Comparison of ENCODE assay signal across 8 cellular contexts in genomic region chr17:50346313-50347086, GRCh38. TPM values are rescaled to one million over a fixed set of nuclear protein-coding genes. Genes with fewer than 3 reads are reported as not detected.
DNase-seq lines count a peak whose midpoint lies in the region; ATAC-seq, FAIRE-seq and TF ChIP-seq lines count a peak whose summit lies in the region.

No MANE protein-coding gene starts in this region.

- H3K23ac ChIP-seq in H1 (ENCODE audit: insufficient read length) = no peak overlapping the region

- peaks cover 2 to 19% of the 10 kb centered on the region in 2 experiments for H4K20me1 ChIP-seq in H1 (replicated peaks in 1 of 2; ENCODE audit: control insufficient read depth in 1 of 2, insufficient read depth in 2 of 2, low read length in 2 of 2)

- no peak overlapping the region; the same call in 1 of the 2 replicates for H2AK5ac ChIP-seq in H1 (ENCODE audit: low read depth, low read length)

- H2BK5ac ChIP-seq in H1 (ENCODE audit: low read depth, low read length) = peak overlapping the region; percentile 90; the same call in 1 of the 2 replicates

- peak overlapping the region; percentile 91 to 95 for H3K4me2 ChIP-seq in H1 (ENCODE audit: insufficient read depth in 1 of 2, low read depth in 2 of 2, low read length in 2 of 2)

- peak overlapping the region; percentile 79 for H3K56ac ChIP-seq in H1 (replicated peaks; ENCODE audit: insufficient read length, low read depth, low read length)

- peak overlapping the region; percentile 44 for H3K18ac ChIP-seq in H1 (ENCODE audit: extremely low read depth, low read length)

- 2% methylated on average over 23 of the region's 55 CpGs; no CpG with 5 or more reads in 1 of the 2 experiments for WGBS in H1 (ENCODE audit: extremely low coverage in 1 of 2, insufficient coverage in 1 of 2, insufficient read length in 1 of 2, insufficient replicate concordance in 2 of 2, low coverage in 1 of 2, low lambda C conversion rate in 2 of 2, missing lambda C conversion rate in 1 of 2), 2 experiments

- H3K79me1 ChIP-seq in H1 (ENCODE audit: low read depth, low read length) = peaks cover 14% of the 10 kb centered on the region

- H3K27ac Mint-ChIP-seq in CD8-positive, alpha-beta memory T cell = peak overlapping the region; percentile 62 to 95 (median 84)

- H3K27me3 ChIP-seq in CD8-positive, alpha-beta memory T cell (ENCODE audit: insufficient read depth, low read length, poor library complexity, severe bottlenecking) = no peaks in the 10 kb centered on the region
- peaks cover 0 to 9% (median 5%) of the 10 kb centered on the region in 4 experiments; a peak in 4 of 7 replicates for H3K27me3 ChIP-seq in H1 (replicated peaks in 1 of 4; ENCODE audit: control insufficient read depth in 3 of 4, extremely low read depth in 1 of 4, insufficient read depth in 3 of 4, low read length in 3 of 4)
- no peaks in the 10 kb centered on the region for H3K27me3 ChIP-seq in muscle layer of colon (ENCODE audit: control insufficient read depth in 1 of 2, insufficient read depth in 2 of 2, low read length in 2 of 2)

- H3K36me3 ChIP-seq in CD8-positive, alpha-beta memory T cell (ENCODE audit: insufficient read depth, low read length) = no peaks in the 10 kb centered on the region
- H3K36me3 ChIP-seq in H1 (ENCODE audit: control insufficient read depth in 2 of 4, insufficient read depth in 4 of 4, low read length in 3 of 4) (no peaks in the 10 kb centered on the region), muscle layer of colon (ENCODE audit: insufficient read depth, low read length) (no peaks in the 10 kb centered on the region)

- no peak overlapping the region for H2BK120ac ChIP-seq in H1 (replicated peaks; ENCODE audit: low read depth, low read length)

- no peak for TF ChIP-seq CTCF in H1 (IDR thresholded peaks at IDR 0.05; ENCODE audit: control extremely low read depth in 1 of 3, insufficient read depth in 1 of 3, low read depth in 1 of 3, low read length in 3 of 3)

- peaks cover 22 to 45% (median 34%) of the 10 kb centered on the region in 3 donors for H3K4me1 Mint-ChIP-seq in CD8-positive, alpha-beta memory T cell

- no peak; a peak in 1 of 3 replicates for TF ChIP-seq POLR2A in H1 (IDR thresholded peaks at IDR 0.05; ENCODE audit: control extremely low read depth in 1 of 2, low read depth in 2 of 2, low read length in 2 of 2)

- H4K8ac ChIP-seq in H1 (ENCODE audit: extremely low read depth, insufficient read depth, low read length) = peak overlapping the region; percentile 90

- no peak overlapping the region for H3K14ac ChIP-seq in H1 (ENCODE audit: insufficient read length)

- peaks cover 0 to 25% of the 10 kb centered on the region in 2 experiments; a peak in 2 of 4 replicates for H3K79me2 ChIP-seq in H1 (ENCODE audit: control insufficient read depth in 1 of 2, insufficient read depth in 2 of 2, low read length in 2 of 2)

- peaks cover 17% of the 10 kb centered on the region for H3K23me2 ChIP-seq in H1 (ENCODE audit: low read depth, low read length)

- FAIRE-seq in H1 (lab: Jason Lieb, UNC) = no peak

- CTCF ChIA-PET in CD8-positive, alpha-beta memory T cell (lab: Charles Lee) = interaction anchor here (1.1 to 2.7 kb wide), 3 partner anchors 15 to 206 kb away, joined by 3 to 18 read pairs (median 12); partner anchors contain the start of gene LRRC59
- CTCF ChIA-PET in H1 (lab: Charles Lee; ENCODE audit: partially characterized antibody) = interaction anchor here (0.5 to 4.0 kb wide), 8 partner anchors 13 to 252 kb away, joined by 3 to 58 read pairs (median 4); partner anchors contain the start of gene LRRC59

- peaks cover 0 to 6% (median 0%) of the 10 kb centered on the region in 3 donors for H3K36me3 Mint-ChIP-seq in CD8-positive, alpha-beta memory T cell

- H2AFZ ChIP-seq in H1 (ENCODE audit: low read length) = no peak overlapping the region

- peak overlapping the region; percentile 66 to 83 (median 70) for H3K9ac ChIP-seq in H1 (replicated peaks in 1 of 4; ENCODE audit: extremely low read depth in 1 of 4, low read depth in 3 of 4, low read length in 3 of 4)
- peak overlapping the region; percentile 67 for H3K9ac ChIP-seq in muscle layer of colon (ENCODE audit: low read length)

- H3K4me1 ChIP-seq in CD8-positive, alpha-beta memory T cell (ENCODE audit: insufficient read depth, low read length) = peaks cover 22% of the 10 kb centered on the region
- H3K4me1 ChIP-seq in H1 (replicated peaks in 1 of 4; ENCODE audit: control insufficient read depth in 3 of 4, insufficient read depth in 4 of 4, low read length in 3 of 4) (peaks cover 4 to 17% (median 11%) of the 10 kb centered on the region in 4 experiments), muscle layer of colon (ENCODE audit: insufficient read depth, low read length) (peaks cover 21% of the 10 kb centered on the region)

- H3K4me3 ChIP-seq in CD8-positive, alpha-beta memory T cell (ENCODE audit: low read length) = peak overlapping the region; percentile 82
- peak overlapping the region; percentile 81 to 93 (median 88) for H3K4me3 ChIP-seq in H1 (ENCODE audit: extremely low read depth in 1 of 4, insufficient read depth in 2 of 4, low read depth in 3 of 4, low read length in 4 of 4)
- H3K4me3 ChIP-seq in muscle layer of colon (ENCODE audit: low read depth in 1 of 2, low read length in 2 of 2) = peak overlapping the region; percentile 79 to 88

- H3K27me3 Mint-ChIP-seq in CD8-positive, alpha-beta memory T cell = peaks cover 0 to 3% of the 10 kb centered on the region in 2 donors

- H2BK15ac ChIP-seq in H1 (ENCODE audit: low read length) = peak overlapping the region; percentile 46; the same call in 1 of the 2 replicates

- peak overlapping the region; percentile 69 for H3K27ac ChIP-seq in CD8-positive, alpha-beta memory T cell (ENCODE audit: low read depth, low read length)
- H3K27ac ChIP-seq in H1 (ENCODE audit: low read depth, low read length) (peak overlapping the region; percentile 80; the same call in 1 of the 2 replicates), muscle layer of colon (ENCODE audit: low read depth, low read length) (peak overlapping the region; percentile 67)

- TF ChIP-seq EP300 in H1 (IDR thresholded peaks at IDR 0.05; ENCODE audit: borderline replicate concordance in 1 of 2, low read depth in 2 of 2, low read length in 2 of 2) = no peak

- no peaks in the 10 kb centered on the region for H3K9me3 Mint-ChIP-seq in CD8-positive, alpha-beta memory T cell

- no peak overlapping the region for H2BK12ac ChIP-seq in H1 (ENCODE audit: low read depth, low read length)

- POLR2A ChIA-PET in CD8-positive, alpha-beta memory T cell (lab: Charles Lee) = interaction anchor here (0.6 to 2.5 kb wide), 5 partner anchors 15 to 622 kb away, joined by 3 to 12 read pairs (median 6); partner anchors contain the start of gene LRRC59
- POLR2A ChIA-PET in H1 (lab: Charles Lee; ENCODE audit: partially characterized antibody) = interaction anchor here (0.6 to 12.4 kb wide), 12 partner anchors 9 to 1419 kb away, joined by 3 to 135 read pairs (median 3); partner anchors contain the start of gene LRRC59

- peak overlapping the region; percentile 65 for H4K91ac ChIP-seq in H1 (replicated peaks; ENCODE audit: insufficient read length, low read length)

- DNase-seq in CD8-positive, alpha-beta memory T cell = peak in 2 of 5 donors; percentile 12 to 36
- DNase-seq in activated CD4-positive, alpha-beta T cell treated with anti-CD3 and anti-CD28 coated beads for 1 hour = peak; percentile 22
- peak in 1 of 2 experiments; percentile 83 for DNase-seq in H1 (ENCODE audit: low read depth in 1 of 2, low spot score in 2 of 2)
- DNase-seq in stimulated activated naive CD8-positive, alpha-beta T cell treated with anti-CD3 and anti-CD28 coated beads, Interleukin-15, Interleukin-2, amounts not matched to agents 100 U/mL and 50 U/mL, for 24 hours = peak; percentile 63
- DNase-seq in NCI-H446 treated with DMSO at 0.1 percent for 48 hours (lab: John Stamatoyannopoulos, UW) = no peak

- ATAC-seq in GM19438 (IDR thresholded peaks at IDR 0.05; ENCODE audit: low read depth, unreplicated experiment) (peak; percentile 52), HG03469 (IDR thresholded peaks at IDR 0.05; ENCODE audit: unreplicated experiment) (peak; percentile 15)
- peak; percentile 45 for ATAC-seq in stimulated activated naive CD8-positive, alpha-beta T cell treated with anti-CD3 and anti-CD28 coated beads, Interleukin-15, Interleukin-2, amounts not matched to agents 100 U/mL and 50 U/mL, for 24 hours

- peak overlapping the region; percentile 65 for H3K4ac ChIP-seq in H1 (replicated peaks; ENCODE audit: insufficient read length, low read depth, low read length)

- TF ChIP-seq RAD21 in H1 (IDR thresholded peaks at IDR 0.05 in 1 of 2, conservative IDR thresholded peaks at IDR 0.05 in 1 of 2; ENCODE audit: low read depth in 2 of 2, low read length in 2 of 2) = no peak

- H4K5ac ChIP-seq in H1 (ENCODE audit: insufficient read length, low read depth, low read length) = peak overlapping the region; percentile 92

- peak overlapping the region; percentile 84 to 97 (median 89) for H3K4me3 Mint-ChIP-seq in CD8-positive, alpha-beta memory T cell

- no peak overlapping the region for H2BK20ac ChIP-seq in H1 (ENCODE audit: low read length)

- no peaks in the 10 kb centered on the region for H3K9me3 ChIP-seq in CD8-positive, alpha-beta memory T cell (ENCODE audit: low read length)
- H3K9me3 ChIP-seq in H1 (ENCODE audit: insufficient read depth in 2 of 2, low read depth in 1 of 2, low read length in 1 of 2) = no peaks in the 10 kb centered on the region
- H3K9me3 ChIP-seq in muscle layer of colon (ENCODE audit: low read length) = no peaks in the 10 kb centered on the region

RNA-seq across cellular contexts. Expression of gene XYLT2, which starts 0.6 kb away (rescaled TPM):
- 10 to 100 TPM; 31.8 to 32.6 TPM for total RNA-seq in CD8-positive, alpha-beta memory T cell
- polyA plus RNA-seq in CD8-positive, alpha-beta memory T cell = 17.8 TPM
- total RNA-seq in H1 (2021; fragmentation: NEBNext Ultra II Directional; extraction: Animal tissue kit (Norgen Biotek cat#: 25700)) = 28.0 and 28.9 TPM in 2 replicates
- 29.9 and 38.2 TPM in 2 replicates for polyA plus RNA-seq in H1 (2011; rRNA removed)
- 26.8 TPM for polyA plus RNA-seq in H1 (2011; cell fraction: cytosol; rRNA removed)
- polyA plus RNA-seq in H1 (2011; cell fraction: nucleus; rRNA removed) = 55.3 TPM
- polyA plus RNA-seq in H1 (2012, experiment 1 of 2) = 17.0 to 31.4 TPM (median 27.3 TPM) in 4 replicates
- polyA plus RNA-seq in H1 (2012, experiment 2 of 2) = 16.5 TPM
- polyA plus RNA-seq in H1 (2013, experiment 1 of 2) = 29.7 TPM
- polyA plus RNA-seq in H1 (2013, experiment 2 of 2) = 29.8 TPM
- polyA minus RNA-seq in H1 (2011; rRNA and poly(A)+ RNA removed) = 28.9 and 33.8 TPM in 2 replicates
- 39.8 TPM for polyA minus RNA-seq in H1 (2011; cell fraction: cytosol; rRNA and poly(A)+ RNA removed)
- polyA minus RNA-seq in H1 (2011; cell fraction: nucleus; rRNA and poly(A)+ RNA removed) = 35.9 TPM

RNA-seq across cellular contexts. Expression of gene MRPL27, which starts 26.5 kb away (rescaled TPM):
- 10 to 100 TPM; 87.2 to 88.8 TPM for total RNA-seq in CD8-positive, alpha-beta memory T cell
- 49.2 TPM for polyA plus RNA-seq in CD8-positive, alpha-beta memory T cell
- total RNA-seq in H1 (2021; fragmentation: NEBNext Ultra II Directional; extraction: Animal tissue kit (Norgen Biotek cat#: 25700)) = 75.6 and 82.6 TPM in 2 replicates
- 109 and 135 TPM in 2 replicates for polyA plus RNA-seq in H1 (2011; rRNA removed)
- 155 TPM for polyA plus RNA-seq in H1 (2011; cell fraction: cytosol; rRNA removed)
- polyA plus RNA-seq in H1 (2011; cell fraction: nucleus; rRNA removed) = 67.9 TPM
- 130 to 159 TPM (median 138 TPM) in 4 replicates for polyA plus RNA-seq in H1 (2012, experiment 1 of 2)
- polyA plus RNA-seq in H1 (2012, experiment 2 of 2) = 95.2 TPM
- 54.9 TPM for polyA plus RNA-seq in H1 (2013, experiment 1 of 2)
- polyA plus RNA-seq in H1 (2013, experiment 2 of 2) = 60.3 TPM
- 55.9 and 75.0 TPM in 2 replicates for polyA minus RNA-seq in H1 (2011; rRNA and poly(A)+ RNA removed)
- 33.5 TPM for polyA minus RNA-seq in H1 (2011; cell fraction: cytosol; rRNA and poly(A)+ RNA removed)
- 41.1 TPM for polyA minus RNA-seq in H1 (2011; cell fraction: nucleus; rRNA and poly(A)+ RNA removed)

RNA-seq across cellular contexts. Expression of gene EME1, which starts 26.5 kb away (rescaled TPM):
- total RNA-seq in CD8-positive, alpha-beta memory T cell = 10 to 100 TPM; 23.6 to 24.8 TPM
- polyA plus RNA-seq in CD8-positive, alpha-beta memory T cell = 0.43 TPM
- total RNA-seq in H1 (2021; fragmentation: NEBNext Ultra II Directional; extraction: Animal tissue kit (Norgen Biotek cat#: 25700)) = 13.3 and 13.9 TPM in 2 replicates
- polyA plus RNA-seq in H1 (2011; rRNA removed) = 13.9 and 16.3 TPM in 2 replicates
- 23.2 TPM for polyA plus RNA-seq in H1 (2011; cell fraction: cytosol; rRNA removed)
- polyA plus RNA-seq in H1 (2011; cell fraction: nucleus; rRNA removed) = 62.4 TPM
- 19.3 to 29.0 TPM (median 22.2 TPM) in 4 replicates for polyA plus RNA-seq in H1 (2012, experiment 1 of 2)
- polyA plus RNA-seq in H1 (2012, experiment 2 of 2) = 4.9 TPM
- polyA plus RNA-seq in H1 (2013, experiment 1 of 2) = 14.5 TPM
- polyA plus RNA-seq in H1 (2013, experiment 2 of 2) = 12.3 TPM
- polyA minus RNA-seq in H1 (2011; rRNA and poly(A)+ RNA removed) = 16.0 and 17.8 TPM in 2 replicates
- 12.3 TPM for polyA minus RNA-seq in H1 (2011; cell fraction: cytosol; rRNA and poly(A)+ RNA removed)
- 28.1 TPM for polyA minus RNA-seq in H1 (2011; cell fraction: nucleus; rRNA and poly(A)+ RNA removed)

RNA-seq across cellular contexts. Expression of gene LRRC59, which starts 50.8 kb away (rescaled TPM):
- total RNA-seq in CD8-positive, alpha-beta memory T cell = 100 to 1,000 TPM; 122 to 127 TPM
- 22.9 TPM for polyA plus RNA-seq in CD8-positive, alpha-beta memory T cell
- 117 TPM in 2 replicates for total RNA-seq in H1 (2021; fragmentation: NEBNext Ultra II Directional; extraction: Animal tissue kit (Norgen Biotek cat#: 25700))
- 48.3 and 48.7 TPM in 2 replicates for polyA plus RNA-seq in H1 (2011; rRNA removed)
- 58.5 TPM for polyA plus RNA-seq in H1 (2011; cell fraction: cytosol; rRNA removed)
- 43.5 TPM for polyA plus RNA-seq in H1 (2011; cell fraction: nucleus; rRNA removed)
- 94.3 to 100 TPM (median 95.6 TPM) in 4 replicates for polyA plus RNA-seq in H1 (2012, experiment 1 of 2)
- polyA plus RNA-seq in H1 (2012, experiment 2 of 2) = 68.4 TPM
- polyA plus RNA-seq in H1 (2013, experiment 1 of 2) = 66.2 TPM
- 66.4 TPM for polyA plus RNA-seq in H1 (2013, experiment 2 of 2)
- 104 and 110 TPM in 2 replicates for polyA minus RNA-seq in H1 (2011; rRNA and poly(A)+ RNA removed)
- polyA minus RNA-seq in H1 (2011; cell fraction: cytosol; rRNA and poly(A)+ RNA removed) = 39.5 TPM
- 37.6 TPM for polyA minus RNA-seq in H1 (2011; cell fraction: nucleus; rRNA and poly(A)+ RNA removed)
